In the genomic region with DNA sequence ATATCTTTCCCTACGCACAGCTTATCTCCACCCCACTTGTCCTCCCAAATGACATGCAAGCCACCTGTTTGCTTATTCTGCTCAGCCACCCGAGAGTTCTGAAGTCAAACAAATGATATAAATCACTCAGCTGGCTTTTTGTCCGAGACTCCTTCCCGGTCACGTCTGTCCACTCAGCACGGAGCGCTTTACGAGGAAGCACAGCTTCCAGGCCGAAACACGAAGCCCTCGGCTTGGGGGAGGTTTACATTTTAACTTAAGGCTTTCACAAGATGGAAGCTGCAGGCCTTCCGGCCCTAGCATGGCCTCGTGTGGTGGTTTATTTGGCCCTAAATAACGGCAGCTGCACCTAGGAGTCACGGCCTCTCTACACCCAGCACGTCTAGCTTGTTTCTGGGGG, we compare ENCODE assay signal across 18 cellular contexts.
A peak's percentile ranks its signal among the peaks of the same experiment; 100 is the strongest.
DNase-seq lines count a peak whose midpoint lies in the region; ATAC-seq and TF ChIP-seq lines count a peak whose summit lies in the region.
"Had no signal": no experiment of that assay in that cellular context is flagged by ENCODE, and none has a peak within 500 bp of the region (broad histone marks: within the 10 kb centered on the region; RNA-seq: fewer than 3 reads in every experiment).

No MANE protein-coding gene starts in this region.

- TF ChIP-seq CTCF in endodermal cell (conservative IDR thresholded peaks at IDR 0.05) (no peak), omental fat pad (IDR thresholded peaks at IDR 0.05) (no peak), GM13976 (IDR thresholded peaks at IDR 0.05; ENCODE audit: borderline replicate concordance, control extremely low read depth, extremely low read depth, insufficient read depth, missing control alignments) (no peak)

- no peaks in the 10 kb centered on the region for H3K36me3 ChIP-seq in endodermal cell (ENCODE audit: control insufficient read depth, insufficient read depth, low read length)
- H3K36me3 ChIP-seq: upper lobe of right lung had no signal

- WGBS in endodermal cell (ENCODE audit: insufficient coverage in 1 of 2, insufficient read length in 1 of 2), 2 experiments, result 93 to 94% methylated on average over 16 of the region's 16 CpGs

- no peaks in the 10 kb centered on the region for H3K9me3 ChIP-seq in endodermal cell (ENCODE audit: control insufficient read depth, low read length)
- H3K9me3 ChIP-seq: upper lobe of right lung had no signal

- POLR2A ChIA-PET in HEK293T (lab: Yijun Ruan, JAX), result no interaction called here

- H3K36me3 Mint-ChIP-seq in activated naive CD4-positive, alpha-beta T cell treated with anti-CD3 and anti-CD28 coated beads, Interleukin-2, amount 10 ng/mL, durations not matched to agents 7 days and 5 days, result peaks cover 53% of the 10 kb centered on the region
- H3K36me3 Mint-ChIP-seq in endodermal cell (ENCODE audit: low read depth), result peaks cover 3% of the 10 kb centered on the region

- no peaks in the 10 kb centered on the region for H3K27me3 Mint-ChIP-seq in activated naive CD4-positive, alpha-beta T cell treated with anti-CD3 and anti-CD28 coated beads, Interleukin-2, amount 10 ng/mL, durations not matched to agents 7 days and 5 days
- H3K27me3 Mint-ChIP-seq in endodermal cell (ENCODE audit: insufficient read depth), result no peaks in the 10 kb centered on the region
- H3K27me3 Mint-ChIP-seq: naive thymus-derived CD8-positive, alpha-beta T cell; stimulated activated naive CD8-positive, alpha-beta T cell treated with anti-CD3 and anti-CD28 coated beads, Interleukin-15, Interleukin-2, amounts not matched to agents 100 ng/mL and 50 ng/mL, for 24 hours had no signal

- H3K9ac ChIP-seq in endodermal cell (ENCODE audit: extremely low read depth, low read length, poor library complexity, severe bottlenecking), result no peak overlapping the region

- no peak for ATAC-seq in GM18519 (IDR thresholded peaks at IDR 0.05; ENCODE audit: low FRiP score, unreplicated experiment)
- ATAC-seq in omental fat pad (ENCODE audit: low FRiP score), result no peak
- ATAC-seq: right cardiac atrium, upper lobe of right lung had no signal

- no peaks in the 10 kb centered on the region for H3K9me3 Mint-ChIP-seq in activated naive CD4-positive, alpha-beta T cell treated with anti-CD3 and anti-CD28 coated beads, Interleukin-2, amount 10 ng/mL, durations not matched to agents 7 days and 5 days
- no peaks in the 10 kb centered on the region for H3K9me3 Mint-ChIP-seq in endodermal cell
- H3K9me3 Mint-ChIP-seq: stimulated activated naive CD8-positive, alpha-beta T cell treated with anti-CD3 and anti-CD28 coated beads, Interleukin-15, Interleukin-2, amounts not matched to agents 100 ng/mL and 50 ng/mL, for 24 hours had no signal

- CTCF ChIA-PET in activated naive CD4-positive, alpha-beta T cell treated with anti-CD3 and anti-CD28 coated beads, Interleukin-2, amount 10 ng/mL, durations not matched to agents 7 days and 5 days (lab: Charles Lee), result interaction anchor here (0.6 to 1.0 kb wide), 4 partner anchors 10 to 189 kb away, joined by 3 to 4 read pairs (median 3); no protein-coding TSS in a partner anchor
- CTCF ChIA-PET in HEK293T (lab: Yijun Ruan, JAX), result interaction anchor here (0.6 to 1.6 kb wide), 3 partner anchors 9 to 205 kb away, joined by 3 to 6 read pairs (median 3); no protein-coding TSS in a partner anchor

- no peak for DNase-seq in activated naive CD4-positive, alpha-beta T cell treated with anti-CD3 and anti-CD28 coated beads, Interleukin-2, amount 10 ng/mL, durations not matched to agents 7 days and 5 days
- DNase-seq in activated naive CD4-positive, alpha-beta T cell treated with Interleukin-2 at 50 U/mL for 16 hours, result no peak
- DNase-seq in HEK293T (ENCODE audit: extremely low spot score), result no peak
- DNase-seq in endodermal cell, result no peak
- DNase-seq in renal cortical epithelial cell (ENCODE audit: low read depth), result peak; percentile 10
- DNase-seq in omental fat pad (ENCODE audit: low spot score), result no peak
- DNase-seq in GM13976 (ENCODE audit: low spot score), result no peak
- DNase-seq: Calu3; KBM-7; naive thymus-derived CD8-positive, alpha-beta T cell; NCI-H2081; NCI-H510A; right cardiac atrium; Right ventricle myocardium superior; upper lobe of right lung had no signal

- H3K4me1 Mint-ChIP-seq in activated naive CD4-positive, alpha-beta T cell treated with anti-CD3 and anti-CD28 coated beads, Interleukin-2, amount 10 ng/mL, durations not matched to agents 7 days and 5 days, result peaks cover 25% of the 10 kb centered on the region
- no peaks in the 10 kb centered on the region for H3K4me1 Mint-ChIP-seq in endodermal cell

- H3K27me3 ChIP-seq in endodermal cell (ENCODE audit: control insufficient read depth, insufficient read depth, low read length, poor library complexity, severe bottlenecking), result no peaks in the 10 kb centered on the region

- no peaks in the 10 kb centered on the region for H3K4me1 ChIP-seq in endodermal cell (ENCODE audit: control insufficient read depth, insufficient read depth, low read length)
- H3K4me1 ChIP-seq: upper lobe of right lung had no signal

- no peak overlapping the region for H3K4me3 ChIP-seq in endodermal cell (ENCODE audit: low read length)
- H3K4me3 ChIP-seq: coronary artery, upper lobe of right lung had no signal

- peak overlapping the region; percentile 32 for H3K27ac ChIP-seq in endodermal cell (ENCODE audit: low read depth, low read length)
- H3K27ac ChIP-seq: coronary artery, upper lobe of right lung had no signal

- H3K4me3 Mint-ChIP-seq in activated naive CD4-positive, alpha-beta T cell treated with anti-CD3 and anti-CD28 coated beads, Interleukin-2, amount 10 ng/mL, durations not matched to agents 7 days and 5 days, result no peak overlapping the region
- no peak overlapping the region for H3K4me3 Mint-ChIP-seq in endodermal cell
- H3K4me3 Mint-ChIP-seq: stimulated activated naive CD8-positive, alpha-beta T cell treated with anti-CD3 and anti-CD28 coated beads, Interleukin-15, Interleukin-2, amounts not matched to agents 100 ng/mL and 50 ng/mL, for 24 hours had no signal

- H3K27ac Mint-ChIP-seq in activated naive CD4-positive, alpha-beta T cell treated with anti-CD3 and anti-CD28 coated beads, Interleukin-2, amount 10 ng/mL, durations not matched to agents 7 days and 5 days, result peak overlapping the region; percentile 16
- H3K27ac Mint-ChIP-seq in endodermal cell, result no peak overlapping the region
- H3K27ac Mint-ChIP-seq: stimulated activated naive CD8-positive, alpha-beta T cell treated with anti-CD3 and anti-CD28 coated beads, Interleukin-15, Interleukin-2, amounts not matched to agents 100 ng/mL and 50 ng/mL, for 24 hours had no signal

- in situ Hi-C loops in GM13976 (cut with MboI; ENCODE audit: low sequenced_read_pairs, unreplicated experiment), result no loop called here

TF ChIP-seq in HEK293T, 16 proteins besides CTCF, POLR2A, EP300 and RAD21:
- TF ChIP-seq ELF4 (IDR thresholded peaks at IDR 0.05) (no peak), L3MBTL2 (conservative IDR thresholded peaks at IDR 0.05) (peak; percentile 35; the same call in 1 of the 2 replicates), ARNT (IDR thresholded peaks at IDR 0.05) (peak; percentile 65; the same call in 1 of the 2 replicates), CTBP1 (IDR thresholded peaks at IDR 0.05; ENCODE audit: borderline replicate concordance) (no peak), ZNF384 (IDR thresholded peaks at IDR 0.05) (no peak)
- TF ChIP-seq, protein P1, sequence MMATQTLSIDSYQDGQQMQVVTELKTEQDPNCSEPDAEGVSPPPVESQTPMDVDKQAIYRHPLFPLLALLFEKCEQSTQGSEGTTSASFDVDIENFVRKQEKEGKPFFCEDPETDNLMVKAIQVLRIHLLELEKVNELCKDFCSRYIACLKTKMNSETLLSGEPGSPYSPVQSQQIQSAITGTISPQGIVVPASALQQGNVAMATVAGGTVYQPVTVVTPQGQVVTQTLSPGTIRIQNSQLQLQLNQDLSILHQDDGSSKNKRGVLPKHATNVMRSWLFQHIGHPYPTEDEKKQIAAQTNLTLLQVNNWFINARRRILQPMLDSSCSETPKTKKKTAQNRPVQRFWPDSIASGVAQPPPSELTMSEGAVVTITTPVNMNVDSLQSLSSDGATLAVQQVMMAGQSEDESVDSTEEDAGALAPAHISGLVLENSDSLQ (IDR thresholded peaks at IDR 0.05), result peak; percentile 65; the same call in 1 of the 2 replicates
